ENCODE assay signal across 2 cellular contexts in the genomic region with DNA sequence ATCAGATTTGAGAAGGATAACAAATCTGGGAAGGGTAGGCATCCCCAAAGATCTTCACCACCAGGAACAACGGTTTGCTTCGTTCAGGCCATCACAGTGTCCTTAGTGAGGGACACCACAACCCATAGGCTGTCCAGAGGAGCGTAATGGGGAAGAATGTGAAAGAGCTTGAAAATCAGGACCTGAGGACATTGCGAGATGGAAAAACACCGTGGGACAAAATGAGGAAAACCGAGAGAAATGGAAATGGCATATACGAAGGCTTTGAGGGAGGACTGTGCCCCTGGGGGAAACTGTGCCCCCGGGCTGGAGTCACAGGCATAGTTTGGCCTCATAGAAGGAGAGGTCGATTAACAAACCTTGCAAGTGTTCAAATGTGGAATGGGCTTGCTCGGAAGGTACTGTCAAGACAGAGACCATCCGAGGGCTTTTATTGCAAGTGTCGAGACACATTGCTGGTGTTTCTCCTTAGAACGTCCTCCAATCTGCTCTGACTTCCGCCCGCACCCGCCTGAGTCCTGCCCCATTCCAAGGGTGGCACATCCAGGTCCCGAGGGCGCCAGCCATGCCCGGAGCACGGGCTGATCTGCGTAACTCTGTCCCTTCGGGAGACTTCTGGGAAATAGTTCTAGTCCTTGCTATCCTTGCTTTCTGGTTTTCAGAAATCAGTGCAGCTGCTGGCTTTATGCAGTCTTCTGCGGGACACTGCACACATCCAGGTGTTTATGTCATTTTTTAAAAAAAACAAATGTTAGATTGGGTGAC.
A peak's percentile ranks its signal among the peaks of the same experiment; 100 is the strongest.
TF ChIP-seq lines count a peak whose summit lies in the region.

No MANE protein-coding gene starts in this region.

TF ChIP-seq in IMR-90, 13 proteins besides CTCF, POLR2A, EP300 and RAD21:
- TF ChIP-seq MAZ (IDR thresholded peaks at IDR 0.05; ENCODE audit: borderline replicate concordance, low read depth, low read length) (no peak; the same call in 1 of the 2 replicates), MXI1 (IDR thresholded peaks at IDR 0.05; ENCODE audit: borderline replicate concordance, low read depth, low read length) (0 out of 2 replicates have a peak, but pooled peaks have one; percentile 10)

TF ChIP-seq in HepG2, 621 proteins besides CTCF, POLR2A, EP300 and RAD21 (continues in another document):
- TF ChIP-seq, protein P1, sequence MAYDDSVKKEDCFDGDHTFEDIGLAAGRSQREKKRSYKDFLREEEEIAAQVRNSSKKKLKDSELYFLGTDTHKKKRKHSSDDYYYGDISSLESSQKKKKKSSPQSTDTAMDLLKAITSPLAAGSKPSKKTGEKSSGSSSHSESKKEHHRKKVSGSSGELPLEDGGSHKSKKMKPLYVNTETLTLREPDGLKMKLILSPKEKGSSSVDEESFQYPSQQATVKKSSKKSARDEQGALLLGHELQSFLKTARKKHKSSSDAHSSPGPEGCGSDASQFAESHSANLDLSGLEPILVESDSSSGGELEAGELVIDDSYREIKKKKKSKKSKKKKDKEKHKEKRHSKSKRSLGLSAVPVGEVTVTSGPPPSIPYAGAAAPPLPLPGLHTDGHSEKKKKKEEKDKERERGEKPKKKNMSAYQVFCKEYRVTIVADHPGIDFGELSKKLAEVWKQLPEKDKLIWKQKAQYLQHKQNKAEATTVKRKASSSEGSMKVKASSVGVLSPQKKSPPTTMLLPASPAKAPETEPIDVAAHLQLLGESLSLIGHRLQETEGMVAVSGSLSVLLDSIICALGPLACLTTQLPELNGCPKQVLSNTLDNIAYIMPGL (CRISPR knock-in tag; IDR thresholded peaks at IDR 0.05; ENCODE audit: borderline replicate concordance in 1 of 2, low read depth in 1 of 2) = 0 out of 4 replicates have a peak, but pooled peaks of 1 of the 2 experiments have one; percentile 20
- no peak for TF ChIP-seq TOE1 (CRISPR knock-in tag; IDR thresholded peaks at IDR 0.05)
- TF ChIP-seq, protein P2, sequence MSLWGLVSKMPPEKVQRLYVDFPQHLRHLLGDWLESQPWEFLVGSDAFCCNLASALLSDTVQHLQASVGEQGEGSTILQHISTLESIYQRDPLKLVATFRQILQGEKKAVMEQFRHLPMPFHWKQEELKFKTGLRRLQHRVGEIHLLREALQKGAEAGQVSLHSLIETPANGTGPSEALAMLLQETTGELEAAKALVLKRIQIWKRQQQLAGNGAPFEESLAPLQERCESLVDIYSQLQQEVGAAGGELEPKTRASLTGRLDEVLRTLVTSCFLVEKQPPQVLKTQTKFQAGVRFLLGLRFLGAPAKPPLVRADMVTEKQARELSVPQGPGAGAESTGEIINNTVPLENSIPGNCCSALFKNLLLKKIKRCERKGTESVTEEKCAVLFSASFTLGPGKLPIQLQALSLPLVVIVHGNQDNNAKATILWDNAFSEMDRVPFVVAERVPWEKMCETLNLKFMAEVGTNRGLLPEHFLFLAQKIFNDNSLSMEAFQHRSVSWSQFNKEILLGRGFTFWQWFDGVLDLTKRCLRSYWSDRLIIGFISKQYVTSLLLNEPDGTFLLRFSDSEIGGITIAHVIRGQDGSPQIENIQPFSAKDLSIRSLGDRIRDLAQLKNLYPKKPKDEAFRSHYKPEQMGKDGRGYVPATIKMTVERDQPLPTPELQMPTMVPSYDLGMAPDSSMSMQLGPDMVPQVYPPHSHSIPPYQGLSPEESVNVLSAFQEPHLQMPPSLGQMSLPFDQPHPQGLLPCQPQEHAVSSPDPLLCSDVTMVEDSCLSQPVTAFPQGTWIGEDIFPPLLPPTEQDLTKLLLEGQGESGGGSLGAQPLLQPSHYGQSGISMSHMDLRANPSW (CRISPR knock-in tag; IDR thresholded peaks at IDR 0.05; ENCODE audit: borderline replicate concordance) = no peak
- 0 out of 2 replicates have a peak, but pooled peaks have one; percentile 25 for TF ChIP-seq PHF21A (CRISPR knock-in tag; IDR thresholded peaks at IDR 0.05)
- TF ChIP-seq, protein P3, sequence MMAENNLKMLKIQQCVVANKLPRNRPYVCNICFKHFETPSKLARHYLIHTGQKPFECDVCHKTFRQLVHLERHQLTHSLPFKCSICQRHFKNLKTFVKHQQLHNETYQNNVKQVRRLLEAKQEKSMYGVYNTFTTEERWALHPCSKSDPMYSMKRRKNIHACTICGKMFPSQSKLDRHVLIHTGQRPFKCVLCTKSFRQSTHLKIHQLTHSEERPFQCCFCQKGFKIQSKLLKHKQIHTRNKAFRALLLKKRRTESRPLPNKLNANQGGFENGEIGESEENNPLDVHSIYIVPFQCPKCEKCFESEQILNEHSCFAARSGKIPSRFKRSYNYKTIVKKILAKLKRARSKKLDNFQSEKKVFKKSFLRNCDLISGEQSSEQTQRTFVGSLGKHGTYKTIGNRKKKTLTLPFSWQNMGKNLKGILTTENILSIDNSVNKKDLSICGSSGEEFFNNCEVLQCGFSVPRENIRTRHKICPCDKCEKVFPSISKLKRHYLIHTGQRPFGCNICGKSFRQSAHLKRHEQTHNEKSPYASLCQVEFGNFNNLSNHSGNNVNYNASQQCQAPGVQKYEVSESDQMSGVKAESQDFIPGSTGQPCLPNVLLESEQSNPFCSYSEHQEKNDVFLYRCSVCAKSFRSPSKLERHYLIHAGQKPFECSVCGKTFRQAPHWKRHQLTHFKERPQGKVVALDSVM (CRISPR knock-in tag; IDR thresholded peaks at IDR 0.05) = no peak
- TF ChIP-seq, protein P4, sequence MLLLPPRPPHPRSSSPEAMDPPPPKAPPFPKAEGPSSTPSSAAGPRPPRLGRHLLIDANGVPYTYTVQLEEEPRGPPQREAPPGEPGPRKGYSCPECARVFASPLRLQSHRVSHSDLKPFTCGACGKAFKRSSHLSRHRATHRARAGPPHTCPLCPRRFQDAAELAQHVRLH (CRISPR knock-in tag; IDR thresholded peaks at IDR 0.05; ENCODE audit: borderline replicate concordance, low read depth) = no peak
- TF ChIP-seq, protein P5, sequence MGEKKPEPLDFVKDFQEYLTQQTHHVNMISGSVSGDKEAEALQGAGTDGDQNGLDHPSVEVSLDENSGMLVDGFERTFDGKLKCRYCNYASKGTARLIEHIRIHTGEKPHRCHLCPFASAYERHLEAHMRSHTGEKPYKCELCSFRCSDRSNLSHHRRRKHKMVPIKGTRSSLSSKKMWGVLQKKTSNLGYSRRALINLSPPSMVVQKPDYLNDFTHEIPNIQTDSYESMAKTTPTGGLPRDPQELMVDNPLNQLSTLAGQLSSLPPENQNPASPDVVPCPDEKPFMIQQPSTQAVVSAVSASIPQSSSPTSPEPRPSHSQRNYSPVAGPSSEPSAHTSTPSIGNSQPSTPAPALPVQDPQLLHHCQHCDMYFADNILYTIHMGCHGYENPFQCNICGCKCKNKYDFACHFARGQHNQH (CRISPR knock-in tag; IDR thresholded peaks at IDR 0.05) = peak; percentile 37; the same call in 1 of the 2 replicates
- peak; percentile 47; the same call in 1 of the 2 replicates for TF ChIP-seq TBX2 (CRISPR knock-in tag; IDR thresholded peaks at IDR 0.05; ENCODE audit: borderline replicate concordance)
- TF ChIP-seq FOXC1 (CRISPR knock-in tag; IDR thresholded peaks at IDR 0.05; ENCODE audit: borderline replicate concordance) = no peak
- TF ChIP-seq CCAR2 (optimal IDR thresholded peaks at IDR 0.05; ENCODE audit: low read depth, low read length) = no peak
- 0 out of 2 replicates have a peak, but pooled peaks have one; percentile 48 for TF ChIP-seq ZNF510 (CRISPR knock-in tag; IDR thresholded peaks at IDR 0.05; ENCODE audit: low read depth)
- no peak for TF ChIP-seq XRCC5 (optimal IDR thresholded peaks at IDR 0.05; ENCODE audit: low read length)
- 0 out of 2 replicates have a peak, but pooled peaks have one; percentile 13 for TF ChIP-seq ZSCAN9 (CRISPR knock-in tag; IDR thresholded peaks at IDR 0.05; ENCODE audit: borderline replicate concordance)
- TF ChIP-seq, protein P6, sequence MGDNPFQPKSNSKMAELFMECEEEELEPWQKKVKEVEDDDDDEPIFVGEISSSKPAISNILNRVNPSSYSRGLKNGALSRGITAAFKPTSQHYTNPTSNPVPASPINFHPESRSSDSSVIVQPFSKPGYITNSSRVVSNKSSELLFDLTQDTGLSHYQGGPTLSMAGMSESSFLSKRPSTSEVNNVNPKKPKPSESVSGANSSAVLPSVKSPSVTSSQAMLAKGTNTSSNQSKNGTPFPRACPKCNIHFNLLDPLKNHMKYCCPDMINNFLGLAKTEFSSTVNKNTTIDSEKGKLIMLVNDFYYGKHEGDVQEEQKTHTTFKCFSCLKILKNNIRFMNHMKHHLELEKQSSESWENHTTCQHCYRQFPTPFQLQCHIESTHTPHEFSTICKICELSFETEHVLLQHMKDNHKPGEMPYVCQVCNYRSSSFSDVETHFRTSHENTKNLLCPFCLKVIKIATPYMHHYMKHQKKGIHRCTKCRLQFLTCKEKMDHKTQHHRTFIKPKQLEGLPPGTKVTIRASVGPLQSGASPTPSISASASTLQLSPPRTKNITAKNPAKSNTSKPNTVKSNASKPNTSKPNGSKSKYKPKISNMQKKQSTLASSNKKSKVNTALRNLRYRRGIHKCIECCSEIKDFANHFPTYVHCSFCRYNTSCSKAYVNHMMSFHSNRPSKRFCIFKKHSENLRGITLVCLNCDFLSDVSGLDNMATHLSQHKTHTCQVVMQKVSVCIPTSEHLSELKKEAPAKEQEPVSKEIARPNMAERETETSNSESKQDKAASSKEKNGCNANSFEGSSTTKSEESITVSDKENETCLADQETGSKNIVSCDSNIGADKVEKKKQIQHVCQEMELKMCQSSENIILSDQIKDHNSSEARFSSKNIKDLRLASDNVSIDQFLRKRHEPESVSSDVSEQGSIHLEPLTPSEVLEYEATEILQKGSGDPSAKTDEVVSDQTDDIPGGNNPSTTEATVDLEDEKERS (CRISPR knock-in tag; IDR thresholded peaks at IDR 0.05) = 0 out of 2 replicates have a peak, but pooled peaks have one; percentile 15
- no peak for TF ChIP-seq ZNF678 (CRISPR knock-in tag; IDR thresholded peaks at IDR 0.05)
- peak; percentile 30; the same call in 1 of the 2 replicates for TF ChIP-seq KDM2A (CRISPR knock-in tag; IDR thresholded peaks at IDR 0.05; ENCODE audit: borderline replicate concordance, low read depth)
- no peak for TF ChIP-seq GABPA (IDR thresholded peaks at IDR 0.05; ENCODE audit: low read depth, low read length)
- TF ChIP-seq GABPA (CRISPR knock-in tag; IDR thresholded peaks at IDR 0.05; ENCODE audit: low read depth) = peak; percentile 22; the same call in 1 of the 2 replicates
- no peak for TF ChIP-seq KAT7 (CRISPR knock-in tag; IDR thresholded peaks at IDR 0.05; ENCODE audit: borderline replicate concordance)
- no peak for TF ChIP-seq ZNF383 (CRISPR knock-in tag; IDR thresholded peaks at IDR 0.05; ENCODE audit: borderline replicate concordance)
- TF ChIP-seq MXI1 (IDR thresholded peaks at IDR 0.05; ENCODE audit: borderline replicate concordance, low read depth, low read length) = 0 out of 3 replicates have a peak, but pooled peaks have one; percentile 20
- TF ChIP-seq POLR2G (IDR thresholded peaks at IDR 0.05; ENCODE audit: low read depth, low read length) = 0 out of 2 replicates have a peak, but pooled peaks have one; percentile 4
- TF ChIP-seq, protein P7, sequence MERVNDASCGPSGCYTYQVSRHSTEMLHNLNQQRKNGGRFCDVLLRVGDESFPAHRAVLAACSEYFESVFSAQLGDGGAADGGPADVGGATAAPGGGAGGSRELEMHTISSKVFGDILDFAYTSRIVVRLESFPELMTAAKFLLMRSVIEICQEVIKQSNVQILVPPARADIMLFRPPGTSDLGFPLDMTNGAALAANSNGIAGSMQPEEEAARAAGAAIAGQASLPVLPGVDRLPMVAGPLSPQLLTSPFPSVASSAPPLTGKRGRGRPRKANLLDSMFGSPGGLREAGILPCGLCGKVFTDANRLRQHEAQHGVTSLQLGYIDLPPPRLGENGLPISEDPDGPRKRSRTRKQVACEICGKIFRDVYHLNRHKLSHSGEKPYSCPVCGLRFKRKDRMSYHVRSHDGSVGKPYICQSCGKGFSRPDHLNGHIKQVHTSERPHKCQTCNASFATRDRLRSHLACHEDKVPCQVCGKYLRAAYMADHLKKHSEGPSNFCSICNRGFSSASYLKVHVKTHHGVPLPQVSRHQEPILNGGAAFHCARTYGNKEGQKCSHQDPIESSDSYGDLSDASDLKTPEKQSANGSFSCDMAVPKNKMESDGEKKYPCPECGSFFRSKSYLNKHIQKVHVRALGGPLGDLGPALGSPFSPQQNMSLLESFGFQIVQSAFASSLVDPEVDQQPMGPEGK (CRISPR knock-in tag; IDR thresholded peaks at IDR 0.05) = peak; percentile 16; the same call in 1 of the 2 replicates
- TF ChIP-seq, protein P8, sequence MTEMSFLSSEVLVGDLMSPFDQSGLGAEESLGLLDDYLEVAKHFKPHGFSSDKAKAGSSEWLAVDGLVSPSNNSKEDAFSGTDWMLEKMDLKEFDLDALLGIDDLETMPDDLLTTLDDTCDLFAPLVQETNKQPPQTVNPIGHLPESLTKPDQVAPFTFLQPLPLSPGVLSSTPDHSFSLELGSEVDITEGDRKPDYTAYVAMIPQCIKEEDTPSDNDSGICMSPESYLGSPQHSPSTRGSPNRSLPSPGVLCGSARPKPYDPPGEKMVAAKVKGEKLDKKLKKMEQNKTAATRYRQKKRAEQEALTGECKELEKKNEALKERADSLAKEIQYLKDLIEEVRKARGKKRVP (CRISPR knock-in tag; IDR thresholded peaks at IDR 0.05) = no peak
- no peak for TF ChIP-seq ZNF567 (CRISPR knock-in tag; IDR thresholded peaks at IDR 0.05; ENCODE audit: borderline replicate concordance)
- TF ChIP-seq, protein P9, sequence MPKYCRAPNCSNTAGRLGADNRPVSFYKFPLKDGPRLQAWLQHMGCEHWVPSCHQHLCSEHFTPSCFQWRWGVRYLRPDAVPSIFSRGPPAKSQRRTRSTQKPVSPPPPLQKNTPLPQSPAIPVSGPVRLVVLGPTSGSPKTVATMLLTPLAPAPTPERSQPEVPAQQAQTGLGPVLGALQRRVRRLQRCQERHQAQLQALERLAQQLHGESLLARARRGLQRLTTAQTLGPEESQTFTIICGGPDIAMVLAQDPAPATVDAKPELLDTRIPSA (CRISPR knock-in tag; IDR thresholded peaks at IDR 0.05; ENCODE audit: borderline replicate concordance) = no peak
- TF ChIP-seq PAX8 (CRISPR knock-in tag; IDR thresholded peaks at IDR 0.05; ENCODE audit: borderline replicate concordance) = no peak
- 0 out of 2 replicates have a peak, but pooled peaks have one; percentile 31 for TF ChIP-seq ZNF263 (CRISPR knock-in tag; IDR thresholded peaks at IDR 0.05)
- TF ChIP-seq SAP130 (CRISPR knock-in tag; IDR thresholded peaks at IDR 0.05; ENCODE audit: low read depth) = peak; percentile 10
- peak; percentile 51; the same call in 1 of the 2 replicates for TF ChIP-seq GFI1 (CRISPR knock-in tag; IDR thresholded peaks at IDR 0.05; ENCODE audit: borderline replicate concordance)
- TF ChIP-seq, protein P10, sequence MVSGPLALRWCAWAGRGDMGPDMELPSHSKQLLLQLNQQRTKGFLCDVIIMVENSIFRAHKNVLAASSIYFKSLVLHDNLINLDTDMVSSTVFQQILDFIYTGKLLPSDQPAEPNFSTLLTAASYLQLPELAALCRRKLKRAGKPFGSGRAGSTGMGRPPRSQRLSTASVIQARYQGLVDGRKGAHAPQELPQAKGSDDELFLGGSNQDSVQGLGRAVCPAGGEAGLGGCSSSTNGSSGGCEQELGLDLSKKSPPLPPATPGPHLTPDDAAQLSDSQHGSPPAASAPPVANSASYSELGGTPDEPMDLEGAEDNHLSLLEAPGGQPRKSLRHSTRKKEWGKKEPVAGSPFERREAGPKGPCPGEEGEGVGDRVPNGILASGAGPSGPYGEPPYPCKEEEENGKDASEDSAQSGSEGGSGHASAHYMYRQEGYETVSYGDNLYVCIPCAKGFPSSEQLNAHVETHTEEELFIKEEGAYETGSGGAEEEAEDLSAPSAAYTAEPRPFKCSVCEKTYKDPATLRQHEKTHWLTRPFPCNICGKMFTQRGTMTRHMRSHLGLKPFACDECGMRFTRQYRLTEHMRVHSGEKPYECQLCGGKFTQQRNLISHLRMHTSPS (CRISPR knock-in tag; IDR thresholded peaks at IDR 0.05; ENCODE audit: low read depth) = peak; percentile 86
- TF ChIP-seq RXRA (CRISPR knock-in tag; IDR thresholded peaks at IDR 0.05) = 0 out of 2 replicates have a peak, but pooled peaks have one; percentile 39
